In genomic region chr5:152246401-152246800, GRCh38 we compare ENCODE assay signal across 11 cellular contexts.
DNase-seq lines count a peak whose midpoint lies in the region; ATAC-seq and TF ChIP-seq lines count a peak whose summit lies in the region.
"Had no signal": no experiment of that assay in that cellular context is flagged by ENCODE, and none has a peak within 500 bp of the region (broad histone marks: within the 10 kb centered on the region; RNA-seq: fewer than 3 reads in every experiment).

No MANE protein-coding gene starts in this region.

- no peaks in the 10 kb centered on the region for H3K4me1 Mint-ChIP-seq in activated CD8-positive, alpha-beta T cell treated with anti-CD3 and anti-CD28 coated beads for 36 hours (ENCODE audit: low read depth)

- H3K27me3 Mint-ChIP-seq in activated CD8-positive, alpha-beta T cell treated with anti-CD3 and anti-CD28 coated beads for 36 hours: no peaks in the 10 kb centered on the region

- ATAC-seq in activated CD8-positive, alpha-beta T cell treated with anti-CD3 and anti-CD28 coated beads for 36 hours: no peak
- ATAC-seq in GM19455 (IDR thresholded peaks at IDR 0.05; ENCODE audit: unreplicated experiment) (no peak), GM18870 (IDR thresholded peaks at IDR 0.05; ENCODE audit: unreplicated experiment) (no peak)

- no peaks in the 10 kb centered on the region for H3K9me3 Mint-ChIP-seq in activated CD8-positive, alpha-beta T cell treated with anti-CD3 and anti-CD28 coated beads for 36 hours
- H3K9me3 Mint-ChIP-seq: activated T-helper 1 cell treated with anti-CD3 and anti-CD28 coated beads, Interleukin-12 subunit alpha, Interleukin-12 subunit beta, Interleukin-2, Interleukin-4 antibody, amounts not matched to agents 30 ng/mL and 10 ng/mL and 1 ng/mL, durations not matched to agents 14 hours and 24 hours and 36 hours had no signal

- CTCF ChIA-PET in activated CD8-positive, alpha-beta T cell treated with anti-CD3 and anti-CD28 coated beads for 36 hours (lab: Charles Lee): no interaction called here

- no peak overlapping the region for H3K4me3 Mint-ChIP-seq in activated CD8-positive, alpha-beta T cell treated with anti-CD3 and anti-CD28 coated beads for 36 hours
- H3K4me3 Mint-ChIP-seq: activated T-helper 1 cell treated with anti-CD3 and anti-CD28 coated beads, Interleukin-12 subunit alpha, Interleukin-12 subunit beta, Interleukin-2, Interleukin-4 antibody, amounts not matched to agents 30 ng/mL and 10 ng/mL and 1 ng/mL, durations not matched to agents 14 hours and 24 hours and 36 hours had no signal

- POLR2A ChIA-PET in activated CD8-positive, alpha-beta T cell treated with anti-CD3 and anti-CD28 coated beads for 36 hours (lab: Charles Lee): no interaction called here

- TF ChIP-seq CTCF in activated CD8-positive, alpha-beta T cell treated with anti-CD3 and anti-CD28 coated beads for 36 hours (IDR thresholded peaks at IDR 0.05): no peak

- H3K27ac Mint-ChIP-seq in activated CD8-positive, alpha-beta T cell treated with anti-CD3 and anti-CD28 coated beads for 36 hours: no peak overlapping the region
- H3K27ac Mint-ChIP-seq: activated T-helper 1 cell treated with anti-CD3 and anti-CD28 coated beads, Interleukin-12 subunit alpha, Interleukin-12 subunit beta, Interleukin-2, Interleukin-4 antibody, amounts not matched to agents 30 ng/mL and 10 ng/mL and 1 ng/mL, durations not matched to agents 14 hours and 24 hours and 36 hours had no signal

- intact Hi-C loops in activated CD8-positive, alpha-beta T cell treated with anti-CD3 and anti-CD28 coated beads for 36 hours (cut with micrococcal nuclease): no loop called here

- H3K36me3 Mint-ChIP-seq in activated CD8-positive, alpha-beta T cell treated with anti-CD3 and anti-CD28 coated beads for 36 hours (ENCODE audit: low read depth): no peaks in the 10 kb centered on the region

- H3K4me3 ChIP-seq in Jurkat, Clone E6-1 (ENCODE audit: low read length): no peak overlapping the region
- H3K4me3 ChIP-seq: esophagus muscularis mucosa had no signal

- DNase-seq in CMK (ENCODE audit: low read depth) (peak; percentile 27), iPS-NIHi11 (ENCODE audit: low spot score) (peak; percentile 67), Ammon's horn (ENCODE audit: low spot score) (no peak), NCI-H82 treated with DMSO at 0.1 percent for 48 hours (lab: John Stamatoyannopoulos, UW; ENCODE audit: unreplicated experiment) (no peak)
- DNase-seq in Jurkat, Clone E6-1 (ENCODE audit: low read depth, low spot score): peak; percentile 7
- DNase-seq in activated CD8-positive, alpha-beta T cell treated with anti-CD3 and anti-CD28 coated beads for 36 hours: peak; percentile 4
- DNase-seq: DMS153 had no signal

Comparison
In these comparisons a context has a peak if more than half of its experiments do, and no peak if none do; other contexts are left out.
1. DNase-seq: peak in CMK (single experiment), Jurkat, Clone E6-1 (single experiment), activated CD8-positive, alpha-beta T cell treated with anti-CD3 and anti-CD28 coated beads for 36 hours (single experiment) and iPS-NIHi11 (single experiment); none in Ammon's horn (single experiment) and NCI-H82 treated with DMSO at 0.1 percent for 48 hours (single experiment).